In genomic region chr1:26546819-26547218, GRCh38 we compare ENCODE assay signal across 1 cellular context.
TF ChIP-seq lines count a peak whose summit lies in the region.

No MANE protein-coding gene starts in this region.

TF ChIP-seq in IMR-90, 13 proteins besides CTCF, POLR2A, EP300 and RAD21 (continued from another document):
- TF ChIP-seq ELK1 (IDR thresholded peaks at IDR 0.05; ENCODE audit: borderline replicate concordance, low read depth, low read length) = no peak
